ENCODE assay signal across 8 cellular contexts in genomic region chr9:114738581-114739316, GRCh38. TPM values are rescaled to one million over a fixed set of nuclear protein-coding genes. Genes with fewer than 3 reads are reported as not detected.
DNase-seq lines count a peak whose midpoint lies in the region; ATAC-seq and TF ChIP-seq lines count a peak whose summit lies in the region.

No MANE protein-coding gene starts in this region.

- no peaks in the 10 kb centered on the region for H3K36me3 Mint-ChIP-seq in central memory CD8-positive, alpha-beta T cell (ENCODE audit: insufficient read depth)

- ATAC-seq in HG02759 (IDR thresholded peaks at IDR 0.05; ENCODE audit: unreplicated experiment) (peak; percentile 77), GM21360 (IDR thresholded peaks at IDR 0.05; ENCODE audit: unreplicated experiment) (no peak)
- ATAC-seq in central memory CD8-positive, alpha-beta T cell (replicated peaks; ENCODE audit: extremely low read depth, poor library complexity, severe bottlenecking) = peak; percentile 43

- H3K4me3 ChIP-seq in kidney epithelial cell (ENCODE audit: low read depth, low read length) = no peak overlapping the region

- H3K27me3 ChIP-seq in kidney epithelial cell (ENCODE audit: control insufficient read depth, insufficient read depth, low read length) = no peaks in the 10 kb centered on the region

- peaks cover 37% of the 10 kb centered on the region for H3K4me1 Mint-ChIP-seq in central memory CD8-positive, alpha-beta T cell

- no peaks in the 10 kb centered on the region for H3K27me3 Mint-ChIP-seq in central memory CD8-positive, alpha-beta T cell

- peak overlapping the region; percentile 53 for H3K27ac Mint-ChIP-seq in central memory CD8-positive, alpha-beta T cell (ENCODE audit: low read depth)

- no peaks in the 10 kb centered on the region for H3K36me3 ChIP-seq in kidney epithelial cell (ENCODE audit: control insufficient read depth, insufficient read depth, low read length)

- DNase-seq in DMS79 treated with DMSO at 0.1 percent for 48 hours (lab: John Stamatoyannopoulos, UW) (peak; percentile 60), NCI-H446 treated with DMSO at 0.1 percent for 48 hours (lab: John Stamatoyannopoulos, UW) (peak; percentile 6), kidney epithelial cell (ENCODE audit: low read depth) (no peak)
- DNase-seq in activated CD4-positive, CD25-positive, alpha-beta regulatory T cell treated with anti-CD3 and anti-CD28 coated beads, Interleukin-2, amount 50 U/mL, for 72 hours = peak; percentile 65
- peak; percentile 57 to 67 for DNase-seq in central memory CD8-positive, alpha-beta T cell (ENCODE audit: low spot score in 2 of 2)
- peak; percentile 74 for DNase-seq in stimulated activated CD4-positive, alpha-beta T cell treated with anti-CD3 and anti-CD28 coated beads, Interleukin-4, amount 100 ng/mL, for 24 hours

- no peak overlapping the region for H3K4me3 Mint-ChIP-seq in central memory CD8-positive, alpha-beta T cell

- H3K9me3 Mint-ChIP-seq in central memory CD8-positive, alpha-beta T cell = no peaks in the 10 kb centered on the region

- TF ChIP-seq CTCF in kidney epithelial cell (IDR thresholded peaks at IDR 0.05; ENCODE audit: insufficient read depth, low read length, poor library complexity, severe bottlenecking) = peak; percentile 77

RNA-seq across cellular contexts. Expression of gene TEX48, which starts 56.8 kb away (rescaled TPM):
- not detected in 2 replicates for total RNA-seq in kidney epithelial cell
